19 cellular contexts compared by ENCODE assay signal in genomic region chr5:134083517-134083916, GRCh38. TPM values are rescaled to one million over a fixed set of nuclear protein-coding genes. Genes with fewer than 3 reads are reported as not detected.
A peak's percentile ranks its signal among the peaks of the same experiment; 100 is the strongest.
DNase-seq lines count a peak whose midpoint lies in the region; ATAC-seq, FAIRE-seq and TF ChIP-seq lines count a peak whose summit lies in the region.
"Had no signal": no experiment of that assay in that cellular context is flagged by ENCODE, and none has a peak within 500 bp of the region (broad histone marks: within the 10 kb centered on the region; RNA-seq: fewer than 3 reads in every experiment).

No MANE protein-coding gene starts in this region.

- H3K36me3 ChIP-seq in HepG2 (replicated peaks in 1 of 2; ENCODE audit: control insufficient read depth in 1 of 2, insufficient read depth in 2 of 2, low read length in 2 of 2) (no peaks in the 10 kb centered on the region), right lobe of liver (no peaks in the 10 kb centered on the region), SK-N-SH (replicated peaks in 1 of 2; ENCODE audit: control insufficient read depth in 1 of 2, insufficient read depth in 2 of 2, low read length in 1 of 2) (no peaks in the 10 kb centered on the region), aorta (ENCODE audit: control insufficient read depth in 1 of 2, insufficient read depth in 2 of 2, low read length in 1 of 2) (no peaks in the 10 kb centered on the region)
- H3K36me3 ChIP-seq: Peyer's patch had no signal

- peak overlapping the region; percentile 49; the same call in 1 of the 2 replicates for H3K4me2 ChIP-seq in HepG2 (ENCODE audit: low read depth, low read length)
- no peak overlapping the region for H3K4me2 ChIP-seq in SK-N-SH
- H3K4me2 ChIP-seq: GM23338 had no signal

- intact Hi-C loops in HepG2 (cut with micrococcal nuclease; ENCODE audit: unreplicated experiment) (no loop called here), right lobe of liver (cut with DNase I) (no loop called here), aorta (cut with DNase I) (no loop called here)

- TF ChIP-seq EP300 in HepG2 (IDR thresholded peaks at IDR 0.05; ENCODE audit: low read depth in 2 of 2, low read length in 2 of 2), result no peak
- TF ChIP-seq EP300 in HepG2 (CRISPR knock-in tag; IDR thresholded peaks at IDR 0.05; ENCODE audit: borderline replicate concordance), result no peak
- no peak for TF ChIP-seq EP300 in SK-N-SH (IDR thresholded peaks at IDR 0.05; ENCODE audit: borderline replicate concordance in 1 of 2, low read depth in 1 of 2, low read length in 1 of 2)

- FAIRE-seq in HepG2 (lab: Jason Lieb, UNC), result no peak

- TF ChIP-seq POLR2A in HepG2 (IDR thresholded peaks at IDR 0.05; ENCODE audit: insufficient read depth in 1 of 2, low read depth in 2 of 2, low read length in 2 of 2) (no peak), right lobe of liver (IDR thresholded peaks at IDR 0.05) (no peak)

- ATAC-seq in HepG2, result peak; percentile 78
- no peak for ATAC-seq in right lobe of liver
- no peak for ATAC-seq in GM18870 (IDR thresholded peaks at IDR 0.05; ENCODE audit: unreplicated experiment)
- ATAC-seq in aorta (ENCODE audit: low FRiP score), result no peak
- ATAC-seq: activated T-helper 17 cell treated with anti-CD3 and anti-CD28 coated beads, Interleukin-2, amount 50 U/mL, for 72 hours; body of pancreas; GM23338 had no signal

- H2AFZ ChIP-seq in HepG2 (ENCODE audit: low read length) (no peak overlapping the region), SK-N-SH (ENCODE audit: low read depth) (no peak overlapping the region)
- H2AFZ ChIP-seq: GM23338, parathyroid adenoma had no signal

- CTCF ChIA-PET in HepG2 (lab: Yijun Ruan, JAX; ENCODE audit: low intra/inter-chr PET ratio, low total read pairs) (no interaction called here), SK-N-SH (lab: Yijun Ruan, JAX) (interaction anchor here (0.5 to 3.2 kb wide), 4 partner anchors 18 to 57 kb away, joined by 3 to 14 read pairs (median 8); no protein-coding TSS in a partner anchor)

- H3F3A ChIP-seq in SK-N-SH (replicated peaks; ENCODE audit: insufficient read depth), result no peaks in the 10 kb centered on the region

- 11% methylated on average over 5 of the region's 5 CpGs for WGBS in HepG2 (ENCODE audit: low lambda C conversion rate)
- 59% methylated on average over 5 of the region's 5 CpGs for WGBS in right lobe of liver (ENCODE audit: insufficient coverage, low coverage, low lambda C conversion rate, missing lambda C conversion rate)
- 55% methylated on average over 5 of the region's 5 CpGs for WGBS in SK-N-SH (ENCODE audit: low lambda C conversion rate)
- WGBS in aorta, 2 donors, result 67 to 70% methylated on average over 5 of the region's 5 CpGs

- H3K9ac ChIP-seq in HepG2 (ENCODE audit: insufficient read depth, low read depth, low read length), result no peak overlapping the region
- no peak overlapping the region for H3K9ac ChIP-seq in SK-N-SH
- H3K9ac ChIP-seq: parathyroid adenoma had no signal

- BruUV-seq in HepG2 (replicated peaks; lab: Mats Ljungman, UMichigan), result no TSS peak

- no peak overlapping the region for H3K27ac ChIP-seq in HepG2 (ENCODE audit: extremely low read length, insufficient read depth, low read length)
- H3K27ac ChIP-seq in right lobe of liver, result no peak overlapping the region
- no peak overlapping the region for H3K27ac ChIP-seq in SK-N-SH (ENCODE audit: low read depth in 2 of 2, low read length in 1 of 2)
- no peak overlapping the region for H3K27ac ChIP-seq in aorta (ENCODE audit: low read depth in 1 of 2, low read length in 2 of 2)
- H3K27ac ChIP-seq: body of pancreas, parathyroid adenoma, Peyer's patch, testis had no signal

- H3K4me1 ChIP-seq in HepG2 (ENCODE audit: insufficient read depth, low read length) (peaks cover 58% of the 10 kb centered on the region), right lobe of liver (no peaks in the 10 kb centered on the region), SK-N-SH (ENCODE audit: control insufficient read depth in 1 of 2, insufficient read depth in 2 of 2, low read depth in 1 of 2, low read length in 1 of 2) (peaks cover 0 to 5% of the 10 kb centered on the region in 2 experiments; a peak in 1 of 4 replicates), aorta (ENCODE audit: control insufficient read depth in 1 of 2, insufficient read depth in 2 of 2, low read length in 2 of 2) (no peaks in the 10 kb centered on the region)
- H3K4me1 ChIP-seq: body of pancreas, Peyer's patch, testis had no signal

- no peaks in the 10 kb centered on the region for H3K79me2 ChIP-seq in HepG2 (ENCODE audit: insufficient read depth, low read length)
- no peaks in the 10 kb centered on the region for H3K79me2 ChIP-seq in SK-N-SH (ENCODE audit: insufficient read depth)
- H3K79me2 ChIP-seq: parathyroid adenoma had no signal

- DNase-seq in HepG2 (ENCODE audit: low spot score), result no peak
- no peak for DNase-seq in right lobe of liver
- no peak for DNase-seq in SK-N-SH
- peak; percentile 34 for DNase-seq in fibroblast of gingiva (ENCODE audit: low read depth)
- DNase-seq in HCEC 1CT, result no peak
- no peak for DNase-seq in aorta
- no peak for DNase-seq in stimulated activated CD4-positive, alpha-beta T cell treated with anti-CD3 and anti-CD28 coated beads, Interleukin-4, amount 100 ng/mL, for 1 hour
- DNase-seq: activated CD4-positive, alpha-beta T cell treated with anti-CD3 and anti-CD28 coated beads, Interleukin-2, amount 50 U/mL, for 1 hour; body of pancreas; cortex of kidney; Karpas-422; NCI-H1417; NCI-H2171; Peyer's patch; testis had no signal

- H3K27me3 ChIP-seq in HepG2 (ENCODE audit: control insufficient read depth in 1 of 2, insufficient read depth in 2 of 2, low read length in 2 of 2) (no peaks in the 10 kb centered on the region), right lobe of liver (no peaks in the 10 kb centered on the region), SK-N-SH (ENCODE audit: insufficient read depth) (no peaks in the 10 kb centered on the region), aorta (ENCODE audit: control insufficient read depth in 1 of 2, insufficient read depth in 2 of 2, low read length in 1 of 2) (no peaks in the 10 kb centered on the region)
- H3K27me3 ChIP-seq: body of pancreas, Peyer's patch, testis had no signal

- POLR2A ChIA-PET in HepG2 (lab: Yijun Ruan, JAX), result interaction anchor here (0.6 to 8.2 kb wide), 6 partner anchors 10 to 58 kb away, joined by 3 to 70 read pairs (median 7); no protein-coding TSS in a partner anchor
- POLR2A ChIA-PET in SK-N-SH (lab: Yijun Ruan, JAX), result no interaction called here

- TF ChIP-seq RAD21 in HepG2 (CRISPR knock-in tag; IDR thresholded peaks at IDR 0.05) (no peak), SK-N-SH (IDR thresholded peaks at IDR 0.05; ENCODE audit: low read length) (no peak)

- no peaks in the 10 kb centered on the region for H3K9me3 ChIP-seq in HepG2 (ENCODE audit: low read length)
- H3K9me3 ChIP-seq in right lobe of liver, result no peaks in the 10 kb centered on the region
- H3K9me3 ChIP-seq in SK-N-SH, result no peaks in the 10 kb centered on the region
- H3K9me3 ChIP-seq in aorta (ENCODE audit: control insufficient read depth, low read length), result no peaks in the 10 kb centered on the region
- H3K9me3 ChIP-seq: body of pancreas, Peyer's patch, testis had no signal

- TF ChIP-seq CTCF in HepG2 (CRISPR knock-in tag; IDR thresholded peaks at IDR 0.05), result no peak
- TF ChIP-seq CTCF in right lobe of liver (IDR thresholded peaks at IDR 0.05), result no peak
- TF ChIP-seq CTCF in SK-N-SH (IDR thresholded peaks at IDR 0.05), result no peak

- in situ Hi-C loops in HepG2 (cut with HindIII; ENCODE audit: extremely low pct_ligation_motif_present, low pct_unique_long_range_greater_than_20kb), result no loop called here

- H4K20me1 ChIP-seq in HepG2 (ENCODE audit: insufficient read depth, low read length) (no peaks in the 10 kb centered on the region), SK-N-SH (ENCODE audit: insufficient read depth) (no peaks in the 10 kb centered on the region)

- no peaks in the 10 kb centered on the region for H3K9me2 ChIP-seq in SK-N-SH

- H3K4me3 ChIP-seq in HepG2 (replicated peaks in 1 of 3; ENCODE audit: insufficient read depth in 1 of 3, low read depth in 2 of 3, low read length in 3 of 3) (no peak overlapping the region), right lobe of liver (no peak overlapping the region), SK-N-SH (ENCODE audit: low read depth in 2 of 2, low read length in 1 of 2) (no peak overlapping the region), aorta (ENCODE audit: low read length in 2 of 2) (no peak overlapping the region)
- H3K4me3 ChIP-seq: body of pancreas, GM23338, Peyer's patch, testis had no signal

TF ChIP-seq in SK-N-SH, 30 proteins besides CTCF, POLR2A, EP300 and RAD21:
- no peak for TF ChIP-seq NRF1 (IDR thresholded peaks at IDR 0.05; ENCODE audit: low read depth, low read length)
- peak; percentile 28; the same call in 1 of the 2 replicates for TF ChIP-seq TCF12 (IDR thresholded peaks at IDR 0.05)
TF ChIP-seq in SK-N-SH: peak in this region for 1.

RNA-seq across cellular contexts. Expression of gene TCF7, which starts 31.0 kb away (rescaled TPM):
- 6.8 and 7.9 TPM in 2 replicates for total RNA-seq in HepG2 (2016; rRNA removed; fragmentation: Illumina TruSeq; extraction: Trizol)
- total RNA-seq in HepG2 (2016; cell fraction: cytosol; rRNA removed; fragmentation: Illumina TruSeq; extraction: Trizol; ENCODE audit: low read depth), result 5.3 and 5.4 TPM in 2 replicates
- total RNA-seq in HepG2 (2016; cell fraction: insoluble cytoplasmic fraction; rRNA removed; fragmentation: Illumina TruSeq; extraction: Trizol), result 7.1 and 8.8 TPM in 2 replicates
- 15.7 and 15.8 TPM in 2 replicates for total RNA-seq in HepG2 (2016; cell fraction: membrane; rRNA removed; fragmentation: Illumina TruSeq; extraction: Trizol)
- total RNA-seq in HepG2 (2016; cell fraction: nucleus; rRNA removed; fragmentation: Illumina TruSeq; extraction: Trizol), result 10.0 and 10.9 TPM in 2 replicates
- polyA plus RNA-seq in HepG2 (2011; rRNA removed), result 6.3 and 9.0 TPM in 2 replicates
- 4.8 and 5.8 TPM in 2 replicates for polyA plus RNA-seq in HepG2 (2011; cell fraction: cytosol; rRNA removed)
- 7.5 and 7.7 TPM in 2 replicates for polyA plus RNA-seq in HepG2 (2011; cell fraction: nucleus; rRNA removed)
- polyA plus RNA-seq in HepG2 (2012), result 8.6 and 11.4 TPM in 2 replicates
- polyA plus RNA-seq in HepG2 (2016; cell fraction: cytosol; fragmentation: Illumina TruSeq; extraction: Trizol; ENCODE audit: low read depth), result 21.6 and 22.8 TPM in 2 replicates
- 21.8 and 29.7 TPM in 2 replicates for polyA plus RNA-seq in HepG2 (2016; cell fraction: insoluble cytoplasmic fraction; fragmentation: Illumina TruSeq; extraction: Trizol; ENCODE audit: low read depth)
- 44.0 and 50.2 TPM in 2 replicates for polyA plus RNA-seq in HepG2 (2016; cell fraction: membrane; fragmentation: Illumina TruSeq; extraction: Trizol; ENCODE audit: low read depth)
- polyA plus RNA-seq in HepG2 (2016; cell fraction: nucleus; fragmentation: Illumina TruSeq; extraction: Trizol; ENCODE audit: insufficient read depth, low read depth), result 25.7 and 28.7 TPM in 2 replicates
- 0.19 and 20.5 TPM in 2 replicates for polyA minus RNA-seq in HepG2 (2011; rRNA and poly(A)+ RNA removed; ENCODE audit: low replicate concordance)
- polyA minus RNA-seq in HepG2 (2011; cell fraction: cytosol; rRNA and poly(A)+ RNA removed), result 3.3 and 5.4 TPM in 2 replicates
- polyA minus RNA-seq in HepG2 (2011; cell fraction: nucleus; rRNA and poly(A)+ RNA removed), result 15.2 and 18.2 TPM in 2 replicates
- 1 to 10 TPM; 2.0 to 3.8 (median 2.7) TPM for total RNA-seq in right lobe of liver
- polyA plus RNA-seq in SK-N-SH (2012; rRNA removed), result 2.3 and 2.7 TPM in 2 replicates
- polyA plus RNA-seq in SK-N-SH (2012; cell fraction: cytosol; rRNA removed), result 1.9 and 2.9 TPM in 2 replicates
- polyA plus RNA-seq in SK-N-SH (2012; cell fraction: nucleus; rRNA removed), result 4.0 and 4.4 TPM in 2 replicates
- total RNA-seq in aorta, result 1 to 10 TPM; 1.6 to 4.4 TPM
- polyA plus RNA-seq in aorta, result 1 to 10 TPM in 1 of 2 donors, under 1 TPM in 1; 0.54 to 2.8 TPM

Comparison
In these comparisons a context has a peak if more than half of its experiments do, and no peak if none do; other contexts are left out.
1. Of the 25 proteins assayed by ChIP-seq in both HepG2 and SK-N-SH: peak only in HepG2: none; only in SK-N-SH: TCF12; in both: none; in neither: 24.